16 cellular contexts compared by ENCODE assay signal in the genomic region with DNA sequence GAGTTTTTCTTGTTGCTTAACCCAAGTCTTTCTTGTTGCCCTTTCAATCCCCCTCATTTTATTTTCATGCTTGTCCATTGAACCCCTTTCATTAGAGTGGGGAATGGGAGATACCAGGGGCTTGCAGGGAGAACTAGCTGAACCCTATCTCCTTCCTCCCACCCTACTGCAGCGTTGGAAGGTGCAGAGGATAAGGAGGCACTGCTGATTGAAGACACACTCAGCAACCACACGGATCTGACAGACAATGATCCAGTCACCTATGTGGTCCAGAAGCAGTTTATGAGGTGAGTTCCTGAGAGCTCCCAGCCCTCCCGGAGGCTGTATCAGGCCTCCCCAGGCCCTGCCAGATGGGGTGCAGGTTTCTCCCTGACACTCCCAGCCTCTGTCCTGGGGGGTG. TPM values are rescaled to one million over a fixed set of nuclear protein-coding genes. Genes with fewer than 3 reads are reported as not detected.
DNase-seq lines count a peak whose midpoint lies in the region; ATAC-seq and TF ChIP-seq lines count a peak whose summit lies in the region.
"Had no signal": no experiment of that assay in that cellular context is flagged by ENCODE, and none has a peak within 500 bp of the region (broad histone marks: within the 10 kb centered on the region; RNA-seq: fewer than 3 reads in every experiment).

No MANE protein-coding gene starts in this region.

- no peaks in the 10 kb centered on the region for H3K36me3 Mint-ChIP-seq in neural crest cell (ENCODE audit: low read depth)
- H3K36me3 Mint-ChIP-seq: CD8-positive, alpha-beta T cell had no signal

- no peaks in the 10 kb centered on the region for H3K4me1 Mint-ChIP-seq in neural crest cell

- ATAC-seq in left lobe of liver (peak; percentile 16), GM19397 (IDR thresholded peaks at IDR 0.05; ENCODE audit: unreplicated experiment) (no peak), HG03159 (IDR thresholded peaks at IDR 0.05; ENCODE audit: unreplicated experiment) (no peak)
- ATAC-seq: CD8-positive, alpha-beta T cell had no signal

- peaks cover 13% of the 10 kb centered on the region for H3K4me1 ChIP-seq in suprapubic skin
- H3K4me1 ChIP-seq: SJCRH30 had no signal

- H3K27ac ChIP-seq in C4-2B (peak overlapping the region; percentile 50), VCaP (peak overlapping the region; percentile 64; the same call in 1 of the 2 replicates), suprapubic skin (no peak overlapping the region)
- H3K27ac ChIP-seq: KMS-11, SJCRH30 had no signal

- no peak overlapping the region for H3K4me3 ChIP-seq in suprapubic skin
- H3K4me3 ChIP-seq: SJCRH30 had no signal

- H3K9me3 Mint-ChIP-seq in neural crest cell = no peaks in the 10 kb centered on the region
- H3K9me3 Mint-ChIP-seq: CD8-positive, alpha-beta T cell had no signal

- DNase-seq in left lobe of liver (ENCODE audit: low spot score) (no peak), neural crest cell (ENCODE audit: low read depth, low spot score) (no peak), suprapubic skin (ENCODE audit: low spot score in 2 of 2) (no peak), SHP77 (lab: John Stamatoyannopoulos, UW) (no peak)
- DNase-seq: Calu3; CD8-positive, alpha-beta T cell; EL; NCI-H1417 treated with DMSO at 0.1 percent for 48 hours; NCI-H187 treated with DMSO at 0.1 percent for 48 hours; NCI-H226; SJCRH30 had no signal

- TF ChIP-seq CTCF in C4-2B (conservative IDR thresholded peaks at IDR 0.05) (no peak), VCaP (conservative IDR thresholded peaks at IDR 0.05) (no peak), neural crest cell (conservative IDR thresholded peaks at IDR 0.05) (no peak), suprapubic skin (IDR thresholded peaks at IDR 0.05) (no peak)

- peaks cover 3% of the 10 kb centered on the region for H3K36me3 ChIP-seq in suprapubic skin
- H3K36me3 ChIP-seq: SJCRH30 had no signal

- H3K9me3 ChIP-seq in suprapubic skin = no peaks in the 10 kb centered on the region
- H3K9me3 ChIP-seq: SJCRH30 had no signal

- WGBS in suprapubic skin = 75% methylated on average over 3 of the region's 3 CpGs

- TF ChIP-seq EP300 in suprapubic skin (IDR thresholded peaks at IDR 0.05) = no peak

- H3K27me3 Mint-ChIP-seq in neural crest cell (ENCODE audit: low read depth) = no peaks in the 10 kb centered on the region

- H3K27me3 ChIP-seq in suprapubic skin = no peaks in the 10 kb centered on the region
- H3K27me3 ChIP-seq: SJCRH30 had no signal

- no peak for TF ChIP-seq POLR2A in suprapubic skin (IDR thresholded peaks at IDR 0.05)

- peak overlapping the region; percentile 19 for H3K27ac Mint-ChIP-seq in neural crest cell (ENCODE audit: unreplicated experiment)
- H3K27ac Mint-ChIP-seq: CD8-positive, alpha-beta T cell had no signal

- no peak overlapping the region for H3K4me3 Mint-ChIP-seq in neural crest cell
- H3K4me3 Mint-ChIP-seq: CD8-positive, alpha-beta T cell had no signal

RNA-seq across cellular contexts. Expression of a gene that starts 32.5 kb away (rescaled TPM):
- total RNA-seq in left lobe of liver (15.6 TPM), neural crest cell (62.0 and 64.0 TPM in 2 replicates), suprapubic skin (10 to 100 TPM; 21.4 to 33.8 (median 26.6) TPM)

RNA-seq across cellular contexts. Expression of a gene that starts 40.5 kb away (rescaled TPM):
- total RNA-seq in left lobe of liver (326 TPM), neural crest cell (not detected in 2 replicates), suprapubic skin (100 to 1,000 TPM in 1 of 4 donors, 10 to 100 TPM in 3; 31.7 to 113 (median 36.2) TPM)
- total RNA-seq: CD8-positive, alpha-beta T cell had no signal

RNA-seq across cellular contexts. Expression of a gene that starts 44.2 kb away (rescaled TPM):
- total RNA-seq in left lobe of liver (43.6 TPM), neural crest cell (175 and 188 TPM in 2 replicates), suprapubic skin (100 to 1,000 TPM in 1 of 4 donors, 10 to 100 TPM in 3; 31.5 to 267 (median 42.6) TPM)

Comparison
In these comparisons a context has a peak if more than half of its experiments do, and no peak if none do; other contexts are left out.
1. RNA of a gene that starts 40.5 kb away (total RNA-seq): 326 TPM in left lobe of liver (single experiment) and 31.7 to 113 TPM in suprapubic skin; not detected in neural crest cell; every median in the first group is over 10 times any median in the second.